Comparison of ENCODE assay signal across 1 cellular context in the genomic region with DNA sequence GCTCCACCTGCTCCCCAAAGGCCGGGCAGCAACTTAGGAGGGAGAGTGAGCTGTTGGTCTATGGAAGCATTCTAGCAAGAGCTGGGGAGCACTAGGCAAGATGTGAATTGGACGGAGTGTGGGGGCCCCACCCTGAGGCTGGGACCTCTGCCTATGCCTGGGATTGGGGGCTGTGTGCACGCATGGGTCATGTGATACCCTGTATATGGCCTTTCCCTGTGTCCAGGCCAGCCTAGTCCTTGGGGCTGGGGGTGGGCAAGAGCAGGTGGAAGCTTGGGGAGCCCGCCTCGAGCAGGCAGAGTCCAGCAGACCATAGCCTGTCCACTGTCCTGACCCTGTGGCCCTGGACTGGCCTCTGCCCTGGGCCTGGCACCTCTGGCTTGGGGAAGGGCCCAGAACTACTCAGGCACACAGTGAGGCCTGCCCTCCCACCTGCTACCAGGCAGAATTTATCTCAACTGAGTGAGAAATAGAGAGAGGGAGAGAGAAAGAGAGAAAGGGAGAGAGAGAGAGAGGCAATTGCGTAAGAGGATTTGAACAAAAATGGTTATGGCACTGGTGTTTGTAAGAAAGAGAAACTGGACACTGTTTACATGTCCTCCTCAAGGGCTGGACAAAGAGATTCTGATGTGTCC.
TF ChIP-seq lines count a peak whose summit lies in the region.

No MANE protein-coding gene starts in this region.

TF ChIP-seq in HepG2, 621 proteins besides CTCF, POLR2A, EP300 and RAD21 (continued from another document):
- TF ChIP-seq HMGXB3 (CRISPR knock-in tag; IDR thresholded peaks at IDR 0.05; ENCODE audit: borderline replicate concordance) (0 out of 2 replicates have a peak, but pooled peaks have one; percentile 42), ATF6 (CRISPR knock-in tag; conservative IDR thresholded peaks at IDR 0.05) (no peak), NFRKB (IDR thresholded peaks at IDR 0.05) (no peak), ZNF891 (CRISPR knock-in tag; IDR thresholded peaks at IDR 0.05) (0 out of 2 replicates have a peak, but pooled peaks have one; percentile 51), SP4 (CRISPR knock-in tag; IDR thresholded peaks at IDR 0.05) (peak; percentile 42; the same call in 1 of the 2 replicates), MAFG (CRISPR knock-in tag; IDR thresholded peaks at IDR 0.05) (no peak), U2AF1 (optimal IDR thresholded peaks at IDR 0.05; ENCODE audit: low read depth, low read length) (no peak), SMYD3 (CRISPR knock-in tag; IDR thresholded peaks at IDR 0.05) (no peak), REL (CRISPR knock-in tag; conservative IDR thresholded peaks at IDR 0.05) (no peak), ZFP37 (CRISPR knock-in tag; IDR thresholded peaks at IDR 0.05; ENCODE audit: borderline replicate concordance) (no peak), ATRX (CRISPR knock-in tag; IDR thresholded peaks at IDR 0.05; ENCODE audit: borderline replicate concordance) (no peak), ATF7 (IDR thresholded peaks at IDR 0.05) (no peak), ATF7 (CRISPR knock-in tag; IDR thresholded peaks at IDR 0.05) (no peak)
- TF ChIP-seq, protein P1, sequence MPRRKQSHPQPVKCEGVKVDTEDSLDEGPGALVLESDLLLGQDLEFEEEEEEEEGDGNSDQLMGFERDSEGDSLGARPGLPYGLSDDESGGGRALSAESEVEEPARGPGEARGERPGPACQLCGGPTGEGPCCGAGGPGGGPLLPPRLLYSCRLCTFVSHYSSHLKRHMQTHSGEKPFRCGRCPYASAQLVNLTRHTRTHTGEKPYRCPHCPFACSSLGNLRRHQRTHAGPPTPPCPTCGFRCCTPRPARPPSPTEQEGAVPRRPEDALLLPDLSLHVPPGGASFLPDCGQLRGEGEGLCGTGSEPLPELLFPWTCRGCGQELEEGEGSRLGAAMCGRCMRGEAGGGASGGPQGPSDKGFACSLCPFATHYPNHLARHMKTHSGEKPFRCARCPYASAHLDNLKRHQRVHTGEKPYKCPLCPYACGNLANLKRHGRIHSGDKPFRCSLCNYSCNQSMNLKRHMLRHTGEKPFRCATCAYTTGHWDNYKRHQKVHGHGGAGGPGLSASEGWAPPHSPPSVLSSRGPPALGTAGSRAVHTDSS (CRISPR knock-in tag; conservative IDR thresholded peaks at IDR 0.05): no peak
- TF ChIP-seq, protein P2, sequence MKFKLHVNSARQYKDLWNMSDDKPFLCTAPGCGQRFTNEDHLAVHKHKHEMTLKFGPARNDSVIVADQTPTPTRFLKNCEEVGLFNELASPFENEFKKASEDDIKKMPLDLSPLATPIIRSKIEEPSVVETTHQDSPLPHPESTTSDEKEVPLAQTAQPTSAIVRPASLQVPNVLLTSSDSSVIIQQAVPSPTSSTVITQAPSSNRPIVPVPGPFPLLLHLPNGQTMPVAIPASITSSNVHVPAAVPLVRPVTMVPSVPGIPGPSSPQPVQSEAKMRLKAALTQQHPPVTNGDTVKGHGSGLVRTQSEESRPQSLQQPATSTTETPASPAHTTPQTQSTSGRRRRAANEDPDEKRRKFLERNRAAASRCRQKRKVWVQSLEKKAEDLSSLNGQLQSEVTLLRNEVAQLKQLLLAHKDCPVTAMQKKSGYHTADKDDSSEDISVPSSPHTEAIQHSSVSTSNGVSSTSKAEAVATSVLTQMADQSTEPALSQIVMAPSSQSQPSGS (CRISPR knock-in tag; IDR thresholded peaks at IDR 0.05): no peak
- TF ChIP-seq, protein P3, sequence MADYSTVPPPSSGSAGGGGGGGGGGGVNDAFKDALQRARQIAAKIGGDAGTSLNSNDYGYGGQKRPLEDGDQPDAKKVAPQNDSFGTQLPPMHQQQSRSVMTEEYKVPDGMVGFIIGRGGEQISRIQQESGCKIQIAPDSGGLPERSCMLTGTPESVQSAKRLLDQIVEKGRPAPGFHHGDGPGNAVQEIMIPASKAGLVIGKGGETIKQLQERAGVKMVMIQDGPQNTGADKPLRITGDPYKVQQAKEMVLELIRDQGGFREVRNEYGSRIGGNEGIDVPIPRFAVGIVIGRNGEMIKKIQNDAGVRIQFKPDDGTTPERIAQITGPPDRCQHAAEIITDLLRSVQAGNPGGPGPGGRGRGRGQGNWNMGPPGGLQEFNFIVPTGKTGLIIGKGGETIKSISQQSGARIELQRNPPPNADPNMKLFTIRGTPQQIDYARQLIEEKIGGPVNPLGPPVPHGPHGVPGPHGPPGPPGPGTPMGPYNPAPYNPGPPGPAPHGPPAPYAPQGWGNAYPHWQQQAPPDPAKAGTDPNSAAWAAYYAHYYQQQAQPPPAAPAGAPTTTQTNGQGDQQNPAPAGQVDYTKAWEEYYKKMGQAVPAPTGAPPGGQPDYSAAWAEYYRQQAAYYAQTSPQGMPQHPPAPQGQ (CRISPR knock-in tag; IDR thresholded peaks at IDR 0.05; ENCODE audit: borderline replicate concordance): no peak
